Comparison of ENCODE assay signal across 16 cellular contexts in genomic region chr21:27572681-27573080, GRCh38.
DNase-seq lines count a peak whose midpoint lies in the region; ATAC-seq and TF ChIP-seq lines count a peak whose summit lies in the region.
"Had no signal": no experiment of that assay in that cellular context is flagged by ENCODE, and none has a peak within 500 bp of the region (broad histone marks: within the 10 kb centered on the region; RNA-seq: fewer than 3 reads in every experiment).

No MANE protein-coding gene starts in this region.

- H3K4me1 Mint-ChIP-seq in effector memory CD8-positive, alpha-beta T cell (ENCODE audit: low read depth in 2 of 2), result no peaks in the 10 kb centered on the region
- H3K4me1 Mint-ChIP-seq: neural progenitor cell had no signal

- H3K4me3 ChIP-seq in fibroblast of villous mesenchyme (ENCODE audit: low read depth, low read length), result no peak overlapping the region
- no peak overlapping the region for H3K4me3 ChIP-seq in skeletal muscle satellite cell (ENCODE audit: low read length)
- H3K4me3 ChIP-seq: GM12878, neural progenitor cell, skin epidermis, suprapubic skin had no signal

- H3K27me3 Mint-ChIP-seq in effector memory CD8-positive, alpha-beta T cell, result no peaks in the 10 kb centered on the region

- no peaks in the 10 kb centered on the region for H3K27me3 ChIP-seq in skeletal muscle satellite cell (ENCODE audit: control insufficient read depth, insufficient read depth, low read length)
- H3K27me3 ChIP-seq: neural progenitor cell, suprapubic skin had no signal

- DNase-seq in GM04504 (ENCODE audit: low read depth) (peak; percentile 82), SW 1271 (lab: John Stamatoyannopoulos, UW) (peak; percentile 3 to 21), fibroblast of villous mesenchyme (ENCODE audit: low read depth) (peak; percentile 56), CD1c-positive myeloid dendritic cell (ENCODE audit: extremely low spot score) (no peak), iPS-NIHi11 (ENCODE audit: low spot score) (no peak)
- no peak for DNase-seq in effector memory CD8-positive, alpha-beta T cell
- DNase-seq: activated CD8-positive, alpha-beta memory T cell treated with anti-CD3 and anti-CD28 coated beads for 24 hours; activated naive CD4-positive, alpha-beta T cell treated with anti-CD3 and anti-CD28 coated beads, Interleukin-2, amount 50 U/mL, for 16 hours; cortex of kidney; NCI-H1105 had no signal

- peak overlapping the region; percentile 84 for H3K9ac ChIP-seq in skeletal muscle satellite cell (ENCODE audit: low read depth, low read length)
- H3K9ac ChIP-seq: neural progenitor cell had no signal

- no peak for ATAC-seq in effector memory CD8-positive, alpha-beta T cell (replicated peaks)
- ATAC-seq: GM12878, left lobe of liver had no signal

- H3K4me1 ChIP-seq in skeletal muscle satellite cell (ENCODE audit: control insufficient read depth, insufficient read depth, low read length), result peaks cover 49% of the 10 kb centered on the region
- H3K4me1 ChIP-seq: neural progenitor cell had no signal

- no peaks in the 10 kb centered on the region for H3K36me3 Mint-ChIP-seq in effector memory CD8-positive, alpha-beta T cell (ENCODE audit: insufficient read depth)
- H3K36me3 Mint-ChIP-seq: neural progenitor cell had no signal

- H3K4me3 Mint-ChIP-seq in effector memory CD8-positive, alpha-beta T cell, result no peak overlapping the region
- H3K4me3 Mint-ChIP-seq: neural progenitor cell had no signal

- no peaks in the 10 kb centered on the region for H3K36me3 ChIP-seq in skeletal muscle satellite cell (ENCODE audit: insufficient read depth, low read length)
- H3K36me3 ChIP-seq: neural progenitor cell, suprapubic skin had no signal

- no peak overlapping the region for H3K27ac Mint-ChIP-seq in effector memory CD8-positive, alpha-beta T cell
- H3K27ac Mint-ChIP-seq: neural progenitor cell had no signal

- peaks cover 0 to 4% of the 10 kb centered on the region in 2 donors for H3K9me3 Mint-ChIP-seq in effector memory CD8-positive, alpha-beta T cell
- H3K9me3 Mint-ChIP-seq: neural progenitor cell had no signal

- TF ChIP-seq CTCF in fibroblast of villous mesenchyme (IDR thresholded peaks at IDR 0.05; ENCODE audit: insufficient read depth, low read depth, low read length), result no peak

- no peaks in the 10 kb centered on the region for H3K9me3 ChIP-seq in skeletal muscle satellite cell (replicated peaks; ENCODE audit: low read length)
- H3K9me3 ChIP-seq: suprapubic skin had no signal

- H3K4me2 ChIP-seq in skeletal muscle satellite cell (ENCODE audit: low read length), result peak overlapping the region; percentile 25
- H3K4me2 ChIP-seq: neural progenitor cell had no signal

Comparison
In these comparisons a context has a peak if more than half of its experiments do, and no peak if none do; other contexts are left out.
1. DNase-seq: peak in GM04504 (single experiment), SW 1271 (2 of 2) and fibroblast of villous mesenchyme (single experiment); none in CD1c-positive myeloid dendritic cell (single experiment), iPS-NIHi11 (single experiment) and effector memory CD8-positive, alpha-beta T cell (0 of 3).